In genomic region chr19:51188227-51188559, GRCh38 we compare ENCODE assay signal across 33 cellular contexts. TPM values are rescaled to one million over a fixed set of nuclear protein-coding genes. Genes with fewer than 3 reads are reported as not detected.
"Had no signal": no experiment of that assay in that cellular context is flagged by ENCODE, and none has a peak within 500 bp of the region (broad histone marks: within the 10 kb centered on the region; RNA-seq: fewer than 3 reads in every experiment).

No MANE protein-coding gene starts in this region.

- H3K4me1 ChIP-seq: adrenal gland, ascending aorta, breast epithelium had no signal

- H3K9me3 ChIP-seq: adrenal gland, ascending aorta, breast epithelium had no signal

- FAIRE-seq: TTC549 had no signal

- DNase-seq: activated B cell treated with CpG ODN at 0.5 μM for 24 hours; activated CD4-positive, alpha-beta memory T cell treated with anti-CD3 and anti-CD28 coated beads for 36 hours; activated CD4-positive, alpha-beta T cell treated with anti-CD3 and anti-CD28 coated beads for 4 hours; activated CD4-positive, alpha-beta T cell treated with anti-CD3 and anti-CD28 coated beads, Interleukin-2, amount 10 ng/mL, durations not matched to agents 24 days and 14 days; activated CD4-positive, alpha-beta T cell treated with anti-CD3 and anti-CD28 coated beads, Interleukin-2, amount 50 U/mL, for 1 hour; activated CD4-positive, alpha-beta T cell treated with anti-CD3 and anti-CD28 coated beads, Interleukin-2, amount 50 U/mL, for 4 hours; activated CD4-positive, CD25-positive, alpha-beta regulatory T cell treated with anti-CD3 and anti-CD28 coated beads, Interleukin-2, amount 50 U/mL, for 72 hours; activated CD8-positive, alpha-beta T cell treated with anti-CD3 and anti-CD28 coated beads for 36 hours; activated effector memory CD4-positive, alpha-beta T cell treated with anti-CD3 and anti-CD28 coated beads, Interleukin-2, amount 50 U/mL, for 16 hours; activated gamma-delta T cell treated with Interleukin-2 at 50 U/mL for 16 hours; activated naive CD4-positive, alpha-beta T cell; activated naive CD4-positive, alpha-beta T cell treated with anti-CD3 and anti-CD28 coated beads for 36 hours; activated naive CD4-positive, alpha-beta T cell treated with anti-CD3 and anti-CD28 coated beads, Interleukin-2, amount 50 U/mL, for 16 hours; activated naive CD8-positive, alpha-beta T cell treated with anti-CD3 and anti-CD28 coated beads for 36 hours; activated T-cell treated with anti-CD3 and anti-CD28 coated beads for 4 hours; activated T-cell treated with anti-CD3 and anti-CD28 coated beads, Interleukin-2, amount 50 U/mL, for 1 hour; activated T-cell treated with anti-CD3 and anti-CD28 coated beads, Interleukin-2, amount 50 U/mL, for 4 hours; activated T-cell treated with anti-CD3 and anti-CD28 coated beads, Interleukin-2, amount 50 U/mL, for 72 hours; adrenal gland; amniotic stem cell; brain microvascular endothelial cell; central memory CD4-positive, alpha-beta T cell; T-helper 1 cell; T-helper 2 cell; T-helper 9 cell had no signal

- H3K36me3 ChIP-seq: adrenal gland, ascending aorta, brain microvascular endothelial cell, breast epithelium had no signal

- H3K27ac ChIP-seq: adrenal gland, ascending aorta, brain microvascular endothelial cell, breast epithelium, VCaP had no signal

- ATAC-seq: activated CD8-positive, alpha-beta T cell treated with anti-CD3 and anti-CD28 coated beads for 36 hours; activated naive CD4-positive, alpha-beta T cell treated with anti-CD3 and anti-CD28 coated beads, Interleukin-2, amount 50 U/mL, for 72 hours; activated T-cell treated with anti-CD3 and anti-CD28 coated beads, Interleukin-2, amount 50 U/mL, for 4 hours; activated T-cell treated with anti-CD3 and anti-CD28 coated beads, Interleukin-2, amount 50 U/mL, for 72 hours; activated T-helper 17 cell treated with anti-CD3 and anti-CD28 coated beads, Interleukin-2, amount 50 U/mL, for 72 hours had no signal

- H3K27me3 ChIP-seq: ascending aorta, brain microvascular endothelial cell had no signal

- H3K4me3 ChIP-seq: adrenal gland, ascending aorta, breast epithelium had no signal

RNA-seq across cellular contexts. Expression of gene CD33, which starts 36.7 kb away (rescaled TPM):
- total RNA-seq: activated B cell treated with CpG ODN at 0.5 μM for 24 hours had no signal

RNA-seq across cellular contexts. Expression of gene SIGLEC7, which starts 46.1 kb away (rescaled TPM):
- total RNA-seq: activated B cell treated with CpG ODN at 0.5 μM for 24 hours; activated CD4-positive, alpha-beta memory T cell treated with anti-CD3 and anti-CD28 coated beads for 36 hours; activated CD4-positive, alpha-beta T cell treated with anti-CD3 and anti-CD28 coated beads, Interleukin-2, amount 10 ng/mL, durations not matched to agents 24 days and 14 days; activated CD8-positive, alpha-beta memory T cell treated with anti-CD3 and anti-CD28 coated beads for 36 hours; activated CD8-positive, alpha-beta T cell treated with anti-CD3 and anti-CD28 coated beads for 36 hours; activated naive CD4-positive, alpha-beta T cell treated with anti-CD3 and anti-CD28 coated beads for 36 hours; activated naive CD8-positive, alpha-beta T cell treated with anti-CD3 and anti-CD28 coated beads for 36 hours; activated T-cell treated with anti-CD3 and anti-CD28 coated beads, Interleukin-2, amount 50 U/mL, for 72 hours; activated T-helper 1 cell treated with anti-CD3 and anti-CD28 coated beads, Interleukin-12 subunit alpha, Interleukin-12 subunit beta, Interleukin-2, Interleukin-4 antibody, amounts not matched to agents 30 ng/mL and 10 ng/mL and 1 ng/mL, durations not matched to agents 14 hours and 24 hours and 36 hours; activated T-helper 17 cell treated with anti-CD3 and anti-CD28 coated beads, Interleukin-2, amount 50 U/mL, for 72 hours had no signal
